Comparison of ENCODE assay signal across 15 cellular contexts in genomic region chr16:23280483-23280967, GRCh38. TPM values are rescaled to one million over a fixed set of nuclear protein-coding genes. Genes with fewer than 3 reads are reported as not detected.
DNase-seq lines count a peak whose midpoint lies in the region; ATAC-seq and TF ChIP-seq lines count a peak whose summit lies in the region.
"Had no signal": no experiment of that assay in that cellular context is flagged by ENCODE, and none has a peak within 500 bp of the region (broad histone marks: within the 10 kb centered on the region; RNA-seq: fewer than 3 reads in every experiment).

No MANE protein-coding gene starts in this region.

- H3K4me1 Mint-ChIP-seq in activated CD8-positive, alpha-beta memory T cell treated with anti-CD3 and anti-CD28 coated beads, Interleukin-2, amount 10 ng/mL, durations not matched to agents 7 days and 5 days, result no peaks in the 10 kb centered on the region
- no peaks in the 10 kb centered on the region for H3K4me1 Mint-ChIP-seq in activated T-helper 1 cell treated with anti-CD3 and anti-CD28 coated beads, Interleukin-12 subunit alpha, Interleukin-12 subunit beta, Interleukin-2, Interleukin-4 antibody, amounts not matched to agents 30 ng/mL and 10 ng/mL and 1 ng/mL, durations not matched to agents 14 hours and 24 hours and 36 hours (ENCODE audit: low read depth)

- intact Hi-C loops in mucosa of descending colon (cut with DNase I, micrococcal nuclease), result no loop called here
- intact Hi-C loops in activated T-helper 1 cell treated with anti-CD3 and anti-CD28 coated beads, Interleukin-12 subunit alpha, Interleukin-12 subunit beta, Interleukin-2, Interleukin-4 antibody, amounts not matched to agents 30 ng/mL and 10 ng/mL and 1 ng/mL, durations not matched to agents 14 hours and 24 hours and 36 hours (cut with micrococcal nuclease), result no loop called here

- H3K4me3 Mint-ChIP-seq in activated CD8-positive, alpha-beta memory T cell treated with anti-CD3 and anti-CD28 coated beads, Interleukin-2, amount 10 ng/mL, durations not matched to agents 7 days and 5 days, result no peak overlapping the region
- no peak overlapping the region for H3K4me3 Mint-ChIP-seq in activated T-helper 1 cell treated with anti-CD3 and anti-CD28 coated beads, Interleukin-12 subunit alpha, Interleukin-12 subunit beta, Interleukin-2, Interleukin-4 antibody, amounts not matched to agents 30 ng/mL and 10 ng/mL and 1 ng/mL, durations not matched to agents 14 hours and 24 hours and 36 hours
- H3K4me3 Mint-ChIP-seq: activated CD8-positive, alpha-beta T cell treated with anti-CD3 and anti-CD28 coated beads, Interleukin-2, amount 10 ng/mL, durations not matched to agents 7 days and 5 days; type B pancreatic cell had no signal

- DNase-seq in DMS53 (lab: John Stamatoyannopoulos, UW), result peak; percentile 17
- no peak for DNase-seq in DMS53 treated with DMSO at 0.1 percent for 48 hours (lab: John Stamatoyannopoulos, UW; ENCODE audit: unreplicated experiment)
- DNase-seq in NCI-H146 (lab: John Stamatoyannopoulos, UW), result peak; percentile 71
- DNase-seq in mucosa of descending colon, result no peak
- DNase-seq in activated CD8-positive, alpha-beta memory T cell treated with anti-CD3 and anti-CD28 coated beads, Interleukin-2, amount 10 ng/mL, durations not matched to agents 7 days and 5 days, result no peak
- DNase-seq in activated T-helper 1 cell treated with anti-CD3 and anti-CD28 coated beads, Interleukin-12 subunit alpha, Interleukin-12 subunit beta, Interleukin-2, Interleukin-4 antibody, amounts not matched to agents 30 ng/mL and 10 ng/mL and 1 ng/mL, durations not matched to agents 14 hours and 24 hours and 36 hours (ENCODE audit: low spot score), result no peak
- DNase-seq: 8988T; activated CD8-positive, alpha-beta T cell treated with anti-CD3 and anti-CD28 coated beads, Interleukin-2, amount 10 ng/mL, durations not matched to agents 7 days and 5 days; activated naive CD4-positive, alpha-beta T cell treated with anti-CD3 and anti-CD28 coated beads, Interleukin-2, amount 50 U/mL, for 16 hours; Caco-2; occipital lobe had no signal

- no peaks in the 10 kb centered on the region for H3K36me3 Mint-ChIP-seq in activated CD8-positive, alpha-beta memory T cell treated with anti-CD3 and anti-CD28 coated beads, Interleukin-2, amount 10 ng/mL, durations not matched to agents 7 days and 5 days
- no peaks in the 10 kb centered on the region for H3K36me3 Mint-ChIP-seq in activated T-helper 1 cell treated with anti-CD3 and anti-CD28 coated beads, Interleukin-12 subunit alpha, Interleukin-12 subunit beta, Interleukin-2, Interleukin-4 antibody, amounts not matched to agents 30 ng/mL and 10 ng/mL and 1 ng/mL, durations not matched to agents 14 hours and 24 hours and 36 hours (ENCODE audit: low read depth)
- H3K36me3 Mint-ChIP-seq: type B pancreatic cell had no signal

- TF ChIP-seq CTCF in VCaP (conservative IDR thresholded peaks at IDR 0.05) (no peak), mucosa of descending colon (IDR thresholded peaks at IDR 0.05) (no peak)

- H3K27ac ChIP-seq in VCaP, result peak overlapping the region; percentile 85

- ATAC-seq in mucosa of descending colon (peak; percentile 51), HG02623 (IDR thresholded peaks at IDR 0.05; ENCODE audit: unreplicated experiment) (no peak)
- no peak for ATAC-seq in activated CD8-positive, alpha-beta memory T cell treated with anti-CD3 and anti-CD28 coated beads, Interleukin-2, amount 10 ng/mL, durations not matched to agents 7 days and 5 days
- ATAC-seq: activated CD8-positive, alpha-beta T cell treated with anti-CD3 and anti-CD28 coated beads, Interleukin-2, amount 10 ng/mL, durations not matched to agents 7 days and 5 days had no signal

- H3K9me3 ChIP-seq in mucosa of descending colon, result no peaks in the 10 kb centered on the region
- H3K9me3 ChIP-seq: Caco-2, HAP-1 had no signal

- CTCF ChIA-PET in activated CD8-positive, alpha-beta memory T cell treated with anti-CD3 and anti-CD28 coated beads, Interleukin-2, amount 10 ng/mL, durations not matched to agents 7 days and 5 days (lab: Charles Lee), result no interaction called here

- H3K36me3 ChIP-seq in mucosa of descending colon (ENCODE audit: low read depth), result no peaks in the 10 kb centered on the region
- H3K36me3 ChIP-seq: HAP-1 had no signal

- no peak overlapping the region for H3K4me3 ChIP-seq in mucosa of descending colon
- H3K4me3 ChIP-seq: HAP-1 had no signal

- H3K27ac Mint-ChIP-seq in activated CD8-positive, alpha-beta memory T cell treated with anti-CD3 and anti-CD28 coated beads, Interleukin-2, amount 10 ng/mL, durations not matched to agents 7 days and 5 days, result no peak overlapping the region
- no peak overlapping the region for H3K27ac Mint-ChIP-seq in activated T-helper 1 cell treated with anti-CD3 and anti-CD28 coated beads, Interleukin-12 subunit alpha, Interleukin-12 subunit beta, Interleukin-2, Interleukin-4 antibody, amounts not matched to agents 30 ng/mL and 10 ng/mL and 1 ng/mL, durations not matched to agents 14 hours and 24 hours and 36 hours
- H3K27ac Mint-ChIP-seq: activated CD8-positive, alpha-beta T cell treated with anti-CD3 and anti-CD28 coated beads, Interleukin-2, amount 10 ng/mL, durations not matched to agents 7 days and 5 days; type B pancreatic cell had no signal

- H3K4me1 ChIP-seq in mucosa of descending colon (ENCODE audit: low read depth), result no peaks in the 10 kb centered on the region
- H3K4me1 ChIP-seq: Caco-2, HAP-1 had no signal

- H3K27me3 Mint-ChIP-seq in activated CD8-positive, alpha-beta memory T cell treated with anti-CD3 and anti-CD28 coated beads, Interleukin-2, amount 10 ng/mL, durations not matched to agents 7 days and 5 days, result peaks cover 19% of the 10 kb centered on the region
- H3K27me3 Mint-ChIP-seq in activated T-helper 1 cell treated with anti-CD3 and anti-CD28 coated beads, Interleukin-12 subunit alpha, Interleukin-12 subunit beta, Interleukin-2, Interleukin-4 antibody, amounts not matched to agents 30 ng/mL and 10 ng/mL and 1 ng/mL, durations not matched to agents 14 hours and 24 hours and 36 hours (ENCODE audit: insufficient read depth), result peaks cover 9% of the 10 kb centered on the region

- H3K9me3 Mint-ChIP-seq in activated CD8-positive, alpha-beta memory T cell treated with anti-CD3 and anti-CD28 coated beads, Interleukin-2, amount 10 ng/mL, durations not matched to agents 7 days and 5 days (ENCODE audit: low read depth), result no peaks in the 10 kb centered on the region
- no peaks in the 10 kb centered on the region for H3K9me3 Mint-ChIP-seq in activated T-helper 1 cell treated with anti-CD3 and anti-CD28 coated beads, Interleukin-12 subunit alpha, Interleukin-12 subunit beta, Interleukin-2, Interleukin-4 antibody, amounts not matched to agents 30 ng/mL and 10 ng/mL and 1 ng/mL, durations not matched to agents 14 hours and 24 hours and 36 hours
- H3K9me3 Mint-ChIP-seq: type B pancreatic cell had no signal

RNA-seq across cellular contexts. Expression of gene SCNN1B, which starts 21.6 kb away (rescaled TPM):
- total RNA-seq in mucosa of descending colon, result 100 to 1,000 TPM; 164 to 452 (median 204) TPM
- not detected for total RNA-seq in activated CD8-positive, alpha-beta memory T cell treated with anti-CD3 and anti-CD28 coated beads, Interleukin-2, amount 10 ng/mL, durations not matched to agents 7 days and 5 days
- not detected in 2 replicates for total RNA-seq in activated T-helper 1 cell treated with anti-CD3 and anti-CD28 coated beads, Interleukin-12 subunit alpha, Interleukin-12 subunit beta, Interleukin-2, Interleukin-4 antibody, amounts not matched to agents 30 ng/mL and 10 ng/mL and 1 ng/mL, durations not matched to agents 14 hours and 24 hours and 36 hours
- total RNA-seq: activated CD8-positive, alpha-beta T cell treated with anti-CD3 and anti-CD28 coated beads, Interleukin-2, amount 10 ng/mL, durations not matched to agents 7 days and 5 days; Caco-2; occipital lobe had no signal

Comparison
In these comparisons a context has a peak if more than half of its experiments do, and no peak if none do; other contexts are left out.
1. DNase-seq: peak in DMS53 (single experiment) and NCI-H146 (single experiment); none in DMS53 treated with DMSO at 0.1 percent for 48 hours (single experiment), mucosa of descending colon (0 of 3), activated CD8-positive, alpha-beta memory T cell treated with anti-CD3 and anti-CD28 coated beads, Interleukin-2, amount 10 ng/mL, durations not matched to agents 7 days and 5 days (single experiment) and activated T-helper 1 cell treated with anti-CD3 and anti-CD28 coated beads, Interleukin-12 subunit alpha, Interleukin-12 subunit beta, Interleukin-2, Interleukin-4 antibody, amounts not matched to agents 30 ng/mL and 10 ng/mL and 1 ng/mL, durations not matched to agents 14 hours and 24 hours and 36 hours (single experiment).
2. RNA of gene SCNN1B, which starts 21.6 kb away (total RNA-seq): 164 to 452 TPM in mucosa of descending colon; not detected in activated CD8-positive, alpha-beta memory T cell treated with anti-CD3 and anti-CD28 coated beads, Interleukin-2, amount 10 ng/mL, durations not matched to agents 7 days and 5 days and not detected in activated T-helper 1 cell treated with anti-CD3 and anti-CD28 coated beads, Interleukin-12 subunit alpha, Interleukin-12 subunit beta, Interleukin-2, Interleukin-4 antibody, amounts not matched to agents 30 ng/mL and 10 ng/mL and 1 ng/mL, durations not matched to agents 14 hours and 24 hours and 36 hours; every median in the first group is over 100 times any median in the second.